ENCODE assay signal across 25 cellular contexts in genomic region chr9:120648581-120648980, GRCh38.
"Had no signal": no experiment of that assay in that cellular context is flagged by ENCODE, and none has a peak within 500 bp of the region (broad histone marks: within the 10 kb centered on the region; RNA-seq: fewer than 3 reads in every experiment).

No MANE protein-coding gene starts in this region.

- H3K4me1 ChIP-seq: SJSA1 had no signal

- H3K27ac ChIP-seq: HL-60, SJSA1, SK-N-MC had no signal

- DNase-seq: IMR-90, Kasumi-1, KG1, MV-4-11, NCI-H1092, NCI-H1105 treated with DMSO at 0.1 percent for 48 hours, NCI-H1417 treated with DMSO at 0.1 percent for 48 hours, NCI-H187, NCI-H2029, NCI-H2081 treated with DMSO at 0.1 percent for 48 hours, NCI-H2171, NCI-H226, NCI-H446, NCI-H510A, NCI-H524 treated with DMSO at 0.1 percent for 48 hours, NCI-H69, NCI-H774, Right ventricle myocardium superior, RPMI8226, SIG-M5 had no signal

- H3K4me3 ChIP-seq: SJSA1, SK-N-MC had no signal

- H3K27me3 ChIP-seq: SJSA1 had no signal

- FAIRE-seq: HTR-8/SVneo, RCC 7860 had no signal

- H3K9me3 ChIP-seq: SJSA1 had no signal

- H3K36me3 ChIP-seq: SJSA1 had no signal
